In genomic region chr7:84362828-84363227, GRCh38 we compare ENCODE assay signal across 25 cellular contexts.
A peak's percentile ranks its signal among the peaks of the same experiment; 100 is the strongest.
DNase-seq lines count a peak whose midpoint lies in the region; ATAC-seq, FAIRE-seq and TF ChIP-seq lines count a peak whose summit lies in the region.
"Had no signal": no experiment of that assay in that cellular context is flagged by ENCODE, and none has a peak within 500 bp of the region (broad histone marks: within the 10 kb centered on the region; RNA-seq: fewer than 3 reads in every experiment).

No MANE protein-coding gene starts in this region.

- no peaks in the 10 kb centered on the region for H3K27me3 Mint-ChIP-seq in neural progenitor cell (ENCODE audit: insufficient read depth, low read depth)
- H3K27me3 Mint-ChIP-seq: B cell, IgD-negative memory B cell had no signal

- peaks cover 9% of the 10 kb centered on the region for H3K9me3 Mint-ChIP-seq in neural progenitor cell

- peaks cover 2 to 4% of the 10 kb centered on the region in 2 experiments; a peak in 1 of 4 replicates for H3K4me1 ChIP-seq in SK-N-SH (ENCODE audit: control insufficient read depth in 1 of 2, insufficient read depth in 2 of 2, low read depth in 1 of 2, low read length in 1 of 2)
- no peaks in the 10 kb centered on the region for H3K4me1 ChIP-seq in GM12878 (ENCODE audit: control insufficient read depth, insufficient read depth, low read length)
- peaks cover 8% of the 10 kb centered on the region for H3K4me1 ChIP-seq in neural progenitor cell
- H3K4me1 ChIP-seq in HepG2 (ENCODE audit: insufficient read depth, low read length), result no peaks in the 10 kb centered on the region

- no peak for DNase-seq in SK-N-SH
- no peak for DNase-seq in GM12878 (ENCODE audit: low read depth, low spot score)
- DNase-seq in neural progenitor cell (ENCODE audit: low spot score), result no peak
- DNase-seq in T-helper 2 cell, result no peak
- DNase-seq in HepG2 (ENCODE audit: low spot score), result no peak
- DNase-seq: CD8-positive, alpha-beta T cell; DMS 273 treated with DMSO at 0.1 percent for 48 hours; DMS79; EL; GDM1; NCI-H1048; NCI-H1417; NCI-H1694 treated with DMSO at 0.1 percent for 48 hours; NCI-H2081; NCI-H2227 treated with DMSO at 0.1 percent for 48 hours; NCI-H526 treated with DMSO at 0.1 percent for 48 hours; OCI-M1 had no signal

- no peaks in the 10 kb centered on the region for H3K36me3 ChIP-seq in SK-N-SH (replicated peaks in 1 of 2; ENCODE audit: control insufficient read depth in 1 of 2, insufficient read depth in 2 of 2, low read length in 1 of 2)
- H3K36me3 ChIP-seq in GM12878 (ENCODE audit: control insufficient read depth in 2 of 2, insufficient read depth in 2 of 2, low read length in 1 of 2), result no peaks in the 10 kb centered on the region
- H3K36me3 ChIP-seq in neural progenitor cell, result no peaks in the 10 kb centered on the region
- H3K36me3 ChIP-seq in HepG2 (replicated peaks in 1 of 2; ENCODE audit: control insufficient read depth in 1 of 2, insufficient read depth in 2 of 2, low read length in 2 of 2), result no peaks in the 10 kb centered on the region

- peaks cover 13% of the 10 kb centered on the region for H3K4me1 Mint-ChIP-seq in neural progenitor cell
- H3K4me1 Mint-ChIP-seq: B cell, IgD-negative memory B cell had no signal

- H3K9me3 ChIP-seq in SK-N-SH (no peaks in the 10 kb centered on the region), GM12878 (replicated peaks; ENCODE audit: control insufficient read depth, insufficient read depth, low read length) (no peaks in the 10 kb centered on the region), neural progenitor cell (ENCODE audit: low read depth) (no peaks in the 10 kb centered on the region), HepG2 (ENCODE audit: low read length) (no peaks in the 10 kb centered on the region)

- in situ Hi-C loops in GM12878 (cut with MboI) (no loop called here), HepG2 (cut with HindIII; ENCODE audit: extremely low pct_ligation_motif_present, low pct_unique_long_range_greater_than_20kb) (no loop called here)

- H3K9ac ChIP-seq in SK-N-SH, result no peak overlapping the region
- H3K9ac ChIP-seq in GM12878 (ENCODE audit: control insufficient read depth, insufficient read depth, low read length), result no peak overlapping the region
- H3K9ac ChIP-seq in neural progenitor cell, result no peak overlapping the region
- H3K9ac ChIP-seq in HepG2 (ENCODE audit: insufficient read depth, low read depth, low read length), result no peak overlapping the region
- H3K9ac ChIP-seq: KMS-11 had no signal

- CTCF ChIA-PET in SK-N-SH (lab: Yijun Ruan, JAX), result no interaction called here
- CTCF ChIA-PET in GM12878 (lab: Yijun Ruan, JAX), result interaction anchor here (1.7 kb wide), 1 partner anchor 9 kb away, joined by 5 read pairs; no protein-coding TSS in a partner anchor
- CTCF ChIA-PET in HepG2 (lab: Yijun Ruan, JAX; ENCODE audit: low intra/inter-chr PET ratio, low total read pairs), result no interaction called here

- H3K4me2 ChIP-seq in SK-N-SH (no peak overlapping the region), GM12878 (ENCODE audit: control insufficient read depth, insufficient read depth) (no peak overlapping the region), neural progenitor cell (no peak overlapping the region), HepG2 (ENCODE audit: low read depth, low read length) (no peak overlapping the region)
- H3K4me2 ChIP-seq: KMS-11 had no signal

- H4K20me1 ChIP-seq in SK-N-SH (ENCODE audit: insufficient read depth) (no peaks in the 10 kb centered on the region), GM12878 (ENCODE audit: control insufficient read depth, insufficient read depth) (no peaks in the 10 kb centered on the region), neural progenitor cell (ENCODE audit: low read depth) (no peaks in the 10 kb centered on the region), HepG2 (ENCODE audit: insufficient read depth, low read length) (no peaks in the 10 kb centered on the region)

- POLR2A ChIA-PET in SK-N-SH (lab: Yijun Ruan, JAX) (no interaction called here), GM12878 (lab: Charles Lee) (no interaction called here), HepG2 (lab: Yijun Ruan, JAX) (no interaction called here)

- no peaks in the 10 kb centered on the region for H3K27me3 ChIP-seq in SK-N-SH (ENCODE audit: insufficient read depth)
- H3K27me3 ChIP-seq in GM12878 (replicated peaks in 1 of 2; ENCODE audit: control insufficient read depth in 2 of 2, insufficient read depth in 2 of 2, low read length in 1 of 2), result no peaks in the 10 kb centered on the region
- H3K27me3 ChIP-seq in neural progenitor cell, result no peaks in the 10 kb centered on the region
- no peaks in the 10 kb centered on the region for H3K27me3 ChIP-seq in HepG2 (ENCODE audit: control insufficient read depth in 1 of 2, insufficient read depth in 2 of 2, low read length in 2 of 2)

- FAIRE-seq in GM12878 (lab: Jason Lieb, UNC) (no peak), HepG2 (lab: Jason Lieb, UNC) (no peak)
- FAIRE-seq: GM12892 had no signal

- H3K4me3 Mint-ChIP-seq in neural progenitor cell, result no peak overlapping the region
- H3K4me3 Mint-ChIP-seq: B cell; CD8-positive, alpha-beta T cell; IgD-negative memory B cell had no signal

- intact Hi-C loops in GM12878 (cut with micrococcal nuclease; ENCODE audit: unreplicated experiment), result no loop called here
- intact Hi-C loops in HepG2 (cut with micrococcal nuclease; ENCODE audit: unreplicated experiment), result no loop called here

- TF ChIP-seq CTCF in SK-N-SH (IDR thresholded peaks at IDR 0.05), result no peak
- TF ChIP-seq CTCF in GM12878 (IDR thresholded peaks at IDR 0.05 in 2 of 3, conservative IDR thresholded peaks at IDR 0.05 in 1 of 3; ENCODE audit: control insufficient read depth in 2 of 3, extremely low read depth in 1 of 3, insufficient read depth in 1 of 3, low read depth in 3 of 3, low read length in 3 of 3), result no peak
- no peak for TF ChIP-seq CTCF in neural progenitor cell (IDR thresholded peaks at IDR 0.05)
- no peak for TF ChIP-seq CTCF in HepG2 (CRISPR knock-in tag; IDR thresholded peaks at IDR 0.05)

- H3K27ac ChIP-seq in SK-N-SH (ENCODE audit: low read depth in 2 of 2, low read length in 1 of 2) (no peak overlapping the region), GM12878 (ENCODE audit: control insufficient read depth, insufficient read depth) (no peak overlapping the region), neural progenitor cell (no peak overlapping the region), HepG2 (ENCODE audit: extremely low read length, insufficient read depth, low read length) (no peak overlapping the region)
- H3K27ac ChIP-seq: 22Rv1, C4-2B, KMS-11 had no signal

- BruUV-seq in GM12878 (replicated peaks; lab: Mats Ljungman, UMichigan) (no TSS peak), HepG2 (replicated peaks; lab: Mats Ljungman, UMichigan) (no TSS peak)

- SMC1A ChIA-PET in GM12878 (lab: Charles Lee; ENCODE audit: uncharacterized antibody, unreplicated experiment), result interaction anchor here (1.3 kb wide), 1 partner anchor 24 kb away, joined by 4 read pairs; no protein-coding TSS in a partner anchor

- no peaks in the 10 kb centered on the region for H3K9me2 ChIP-seq in SK-N-SH

- H3F3A ChIP-seq in SK-N-SH (replicated peaks; ENCODE audit: insufficient read depth) (peaks cover 3% of the 10 kb centered on the region), neural progenitor cell (ENCODE audit: low read depth) (peaks cover 7% of the 10 kb centered on the region)

- H3K79me2 ChIP-seq in SK-N-SH (ENCODE audit: insufficient read depth), result no peaks in the 10 kb centered on the region
- H3K79me2 ChIP-seq in GM12878 (ENCODE audit: control insufficient read depth, insufficient read depth, low read length), result no peaks in the 10 kb centered on the region
- no peaks in the 10 kb centered on the region for H3K79me2 ChIP-seq in neural progenitor cell (ENCODE audit: low read depth)
- no peaks in the 10 kb centered on the region for H3K79me2 ChIP-seq in HepG2 (ENCODE audit: insufficient read depth, low read length)

- TF ChIP-seq POLR2A in GM12878 (IDR thresholded peaks at IDR 0.05; ENCODE audit: low read depth, low read length) (no peak), HepG2 (IDR thresholded peaks at IDR 0.05; ENCODE audit: insufficient read depth in 1 of 2, low read depth in 2 of 2, low read length in 2 of 2) (no peak)

- TF ChIP-seq RAD21 in SK-N-SH (IDR thresholded peaks at IDR 0.05; ENCODE audit: low read length) (no peak), GM12878 (IDR thresholded peaks at IDR 0.05; ENCODE audit: insufficient read depth, low read depth, low read length) (no peak), HepG2 (CRISPR knock-in tag; IDR thresholded peaks at IDR 0.05) (no peak)

- H3K36me3 Mint-ChIP-seq in neural progenitor cell, result no peaks in the 10 kb centered on the region
- H3K36me3 Mint-ChIP-seq: CD8-positive, alpha-beta T cell; IgD-negative memory B cell had no signal

- ATAC-seq in SK-N-SH treated with all-trans-retinoic acid at 6 μM for 48 hours, result peak; percentile 37; the same call in 1 of the 3 replicates
- no peak for ATAC-seq in GM12878
- no peak for ATAC-seq in HG03139 (IDR thresholded peaks at IDR 0.05; ENCODE audit: unreplicated experiment)
- no peak for ATAC-seq in HepG2
- ATAC-seq: CD8-positive, alpha-beta T cell had no signal

- TF ChIP-seq EP300 in SK-N-SH (IDR thresholded peaks at IDR 0.05; ENCODE audit: borderline replicate concordance in 1 of 2, low read depth in 1 of 2, low read length in 1 of 2), result no peak
- no peak for TF ChIP-seq EP300 in GM12878 (IDR thresholded peaks at IDR 0.05; ENCODE audit: borderline replicate concordance in 1 of 2, control insufficient read depth in 1 of 2, low read depth in 2 of 2, low read length in 2 of 2)
- TF ChIP-seq EP300 in HepG2 (IDR thresholded peaks at IDR 0.05; ENCODE audit: low read depth in 2 of 2, low read length in 2 of 2), result no peak
- TF ChIP-seq EP300 in HepG2 (CRISPR knock-in tag; IDR thresholded peaks at IDR 0.05; ENCODE audit: borderline replicate concordance), result no peak

- H3K4me3 ChIP-seq in SK-N-SH (ENCODE audit: low read depth in 2 of 2, low read length in 1 of 2) (no peak overlapping the region), GM12878 (no peak overlapping the region), neural progenitor cell (no peak overlapping the region), HepG2 (replicated peaks in 1 of 3; ENCODE audit: insufficient read depth in 1 of 3, low read depth in 2 of 3, low read length in 3 of 3) (no peak overlapping the region)

- WGBS in SK-N-SH (ENCODE audit: low lambda C conversion rate), result 61% methylated on average over 1 of the region's 1 CpG
- WGBS in GM12878 (ENCODE audit: insufficient coverage, insufficient replicate concordance, low lambda C conversion rate, missing lambda C conversion rate), result 65% methylated on average over 1 of the region's 1 CpG
- WGBS in HepG2 (ENCODE audit: low lambda C conversion rate), result 0% methylated on average over 1 of the region's 1 CpG

- no peak overlapping the region for H2AFZ ChIP-seq in SK-N-SH (ENCODE audit: low read depth)
- H2AFZ ChIP-seq in GM12878 (ENCODE audit: control insufficient read depth, low read depth, low read length), result peak overlapping the region; percentile 4; the same call in 1 of the 2 replicates
- H2AFZ ChIP-seq in neural progenitor cell (replicated peaks), result peak overlapping the region; percentile 58
- H2AFZ ChIP-seq in HepG2 (ENCODE audit: low read length), result no peak overlapping the region

- H3K27ac Mint-ChIP-seq in neural progenitor cell, result no peak overlapping the region
- H3K27ac Mint-ChIP-seq: B cell; CD8-positive, alpha-beta T cell; IgD-negative memory B cell had no signal

- RAD21 ChIA-PET in GM12878 (lab: Charles Lee; ENCODE audit: unreplicated experiment), result no interaction called here

Comparison
In these comparisons a context has a peak if more than half of its experiments do, and no peak if none do; other contexts are left out.
1. H2AFZ ChIP-seq: peak in GM12878 (single experiment) and neural progenitor cell (single experiment); none in SK-N-SH (single experiment) and HepG2 (single experiment).